16 cellular contexts compared by ENCODE assay signal in the genomic region with DNA sequence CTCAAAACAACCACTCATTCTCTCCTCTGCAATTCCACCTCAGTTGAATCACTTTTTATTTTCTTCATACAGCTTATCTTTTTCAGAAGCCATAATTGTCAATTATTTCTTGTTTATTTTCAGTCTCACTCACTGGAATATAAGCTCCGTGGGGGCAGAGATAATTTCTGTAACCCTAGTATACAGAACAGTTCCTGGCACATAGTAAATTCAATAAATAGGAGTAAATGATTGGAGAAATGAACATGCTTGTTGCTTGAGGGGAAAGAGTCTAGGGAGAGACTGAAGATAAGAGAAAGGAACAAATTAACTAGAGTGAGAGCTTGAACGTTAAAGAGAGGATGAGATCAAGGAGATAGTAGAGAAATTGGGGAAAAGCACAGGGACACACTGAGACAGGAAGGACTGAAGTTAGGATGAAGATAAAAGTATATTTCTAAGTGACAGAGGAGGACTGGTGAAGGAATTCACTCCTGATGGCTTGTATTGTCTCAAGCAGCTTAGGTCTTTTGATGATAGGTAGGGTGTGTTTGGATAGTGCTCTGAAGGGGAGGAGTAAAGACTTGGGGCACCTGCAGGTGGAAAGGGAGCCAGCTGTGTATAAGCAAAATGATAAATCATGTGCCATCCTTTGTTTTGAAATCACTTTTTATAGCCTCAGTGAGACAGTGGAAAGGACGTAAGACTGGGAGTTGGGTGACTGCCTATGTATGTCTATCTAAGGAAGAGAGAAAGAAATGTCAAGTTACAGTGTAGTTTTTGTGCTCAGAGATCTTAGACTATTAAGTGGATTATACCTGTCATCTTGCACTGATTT. TPM values are rescaled to one million over a fixed set of nuclear protein-coding genes. Genes with fewer than 3 reads are reported as not detected.
DNase-seq lines count a peak whose midpoint lies in the region; ATAC-seq, FAIRE-seq and TF ChIP-seq lines count a peak whose summit lies in the region.
"Had no signal": no experiment of that assay in that cellular context is flagged by ENCODE, and none has a peak within 500 bp of the region (broad histone marks: within the 10 kb centered on the region; RNA-seq: fewer than 3 reads in every experiment).

No MANE protein-coding gene starts in this region.

- H3K9ac ChIP-seq in HepG2 (ENCODE audit: insufficient read depth, low read depth, low read length) = peak overlapping the region; percentile 96; the same call in 1 of the 2 replicates
- H3K9ac ChIP-seq in SK-N-MC (ENCODE audit: insufficient read length) = peak overlapping the region; percentile 96
- no peak overlapping the region for H3K9ac ChIP-seq in neuronal stem cell (ENCODE audit: low read depth, low read length, poor library complexity)

- H3K4me3 ChIP-seq in HepG2 (replicated peaks in 1 of 3; ENCODE audit: insufficient read depth in 1 of 3, low read depth in 2 of 3, low read length in 3 of 3) = peak overlapping the region in 1 of 3 experiments; percentile 87; a peak in 2 of 6 replicates
- no peak overlapping the region for H3K4me3 ChIP-seq in right lobe of liver
- H3K4me3 ChIP-seq in SK-N-MC = peak overlapping the region; percentile 96
- H3K4me3 ChIP-seq in neuronal stem cell (ENCODE audit: low read length in 2 of 2) = no peak overlapping the region

- H4K20me1 ChIP-seq in HepG2 (ENCODE audit: insufficient read depth, low read length) = peaks cover 7% of the 10 kb centered on the region; the same call in 1 of the 2 replicates

- no peak overlapping the region for H3K27ac ChIP-seq in HepG2 (ENCODE audit: extremely low read length, insufficient read depth, low read length)
- H3K27ac ChIP-seq in right lobe of liver = no peak overlapping the region
- no peak overlapping the region for H3K27ac ChIP-seq in SK-N-MC
- H3K27ac ChIP-seq in neuronal stem cell (replicated peaks; ENCODE audit: low read length) = no peak overlapping the region
- H3K27ac ChIP-seq: upper lobe of right lung had no signal

- in situ Hi-C loops in HepG2 (cut with HindIII; ENCODE audit: extremely low pct_ligation_motif_present, low pct_unique_long_range_greater_than_20kb) = loop anchor here (10.0 kb wide), 1 partner anchor 342 kb away; the partner anchor contains the start of gene ISCA1

- H2AFZ ChIP-seq in HepG2 (ENCODE audit: low read length) (no peak overlapping the region), neuronal stem cell (ENCODE audit: low read length) (no peak overlapping the region)

- H3K9me3 ChIP-seq in HepG2 (ENCODE audit: low read length) (no peaks in the 10 kb centered on the region), right lobe of liver (no peaks in the 10 kb centered on the region), SK-N-MC (ENCODE audit: low read depth, low read length) (no peaks in the 10 kb centered on the region), neuronal stem cell (replicated peaks in 1 of 2; ENCODE audit: control insufficient read depth in 2 of 2, insufficient read depth in 1 of 2, low read depth in 1 of 2, low read length in 2 of 2) (no peaks in the 10 kb centered on the region)
- H3K9me3 ChIP-seq: ascending aorta, upper lobe of right lung had no signal

- TF ChIP-seq RAD21 in HepG2 (CRISPR knock-in tag; IDR thresholded peaks at IDR 0.05) = no peak

- H3K79me2 ChIP-seq in HepG2 (ENCODE audit: insufficient read depth, low read length) = peaks cover 65% of the 10 kb centered on the region

- H2BK12ac ChIP-seq in neuronal stem cell (ENCODE audit: low read length) = no peak overlapping the region

- BruUV-seq in HepG2 (replicated peaks; lab: Mats Ljungman, UMichigan) = no TSS peak

- intact Hi-C loops in HepG2 (cut with micrococcal nuclease; ENCODE audit: unreplicated experiment) (no loop called here), right lobe of liver (cut with DNase I) (no loop called here)

- H4K8ac ChIP-seq in neuronal stem cell (ENCODE audit: low read depth, low read length) = no peak overlapping the region

- POLR2A ChIA-PET in HepG2 (lab: Yijun Ruan, JAX) = no interaction called here

- ATAC-seq in HepG2 (no peak), right lobe of liver (no peak), GM18520 (IDR thresholded peaks at IDR 0.05; ENCODE audit: unreplicated experiment) (no peak), HG02852 (IDR thresholded peaks at IDR 0.05; ENCODE audit: unreplicated experiment) (no peak)
- ATAC-seq: left lobe of liver, T-cell, upper lobe of right lung had no signal

- H2AK5ac ChIP-seq in neuronal stem cell (ENCODE audit: low read depth, low read length) = no peak overlapping the region

- H3K27me3 ChIP-seq in HepG2 (ENCODE audit: control insufficient read depth in 1 of 2, insufficient read depth in 2 of 2, low read length in 2 of 2) = no peaks in the 10 kb centered on the region; a peak in 1 of 5 replicates
- H3K27me3 ChIP-seq in right lobe of liver = no peaks in the 10 kb centered on the region
- no peaks in the 10 kb centered on the region for H3K27me3 ChIP-seq in neuronal stem cell (ENCODE audit: control insufficient read depth in 3 of 3, insufficient read depth in 3 of 3, low read depth in 1 of 3, low read length in 3 of 3)
- H3K27me3 ChIP-seq: ascending aorta, upper lobe of right lung had no signal

- H3K36me3 ChIP-seq in HepG2 (replicated peaks in 1 of 2; ENCODE audit: control insufficient read depth in 1 of 2, insufficient read depth in 2 of 2, low read length in 2 of 2) (peaks cover 4 to 22% of the 10 kb centered on the region in 2 experiments; a peak in 4 of 5 replicates), right lobe of liver (peaks cover 0 to 20% (median 3%) of the 10 kb centered on the region in 4 donors), SK-N-MC (ENCODE audit: insufficient read depth, low read length) (peaks cover 51% of the 10 kb centered on the region), neuronal stem cell (replicated peaks in 1 of 2; ENCODE audit: control insufficient read depth in 2 of 2, insufficient read depth in 2 of 2, low read length in 2 of 2) (peaks cover 11 to 58% of the 10 kb centered on the region in 2 donors)

- peaks cover 46% of the 10 kb centered on the region for H3K4me1 ChIP-seq in HepG2 (ENCODE audit: insufficient read depth, low read length)
- H3K4me1 ChIP-seq in right lobe of liver = peaks cover 0 to 9% (median 0%) of the 10 kb centered on the region in 4 donors
- peaks cover 0 to 5% of the 10 kb centered on the region in 2 donors for H3K4me1 ChIP-seq in neuronal stem cell (ENCODE audit: control insufficient read depth in 2 of 2, insufficient read depth in 1 of 2, low read depth in 1 of 2, low read length in 2 of 2)

- H2BK120ac ChIP-seq in neuronal stem cell (ENCODE audit: low read depth, low read length) = no peak overlapping the region

- TF ChIP-seq CTCF in HepG2 (CRISPR knock-in tag; IDR thresholded peaks at IDR 0.05) (no peak), right lobe of liver (IDR thresholded peaks at IDR 0.05) (no peak)

- no peak overlapping the region for H3K18ac ChIP-seq in neuronal stem cell (ENCODE audit: low read length)

- H2BK15ac ChIP-seq in neuronal stem cell (ENCODE audit: low read length) = no peak overlapping the region

- no peak overlapping the region for H3K14ac ChIP-seq in neuronal stem cell (ENCODE audit: low read length)

- peaks cover 2% of the 10 kb centered on the region for H3K79me1 ChIP-seq in neuronal stem cell (ENCODE audit: low read depth, low read length)

- CTCF ChIA-PET in HepG2 (lab: Yijun Ruan, JAX; ENCODE audit: low intra/inter-chr PET ratio, low total read pairs) = no interaction called here

- H2BK5ac ChIP-seq in neuronal stem cell (ENCODE audit: low read length) = no peak overlapping the region

- H4K91ac ChIP-seq in neuronal stem cell (ENCODE audit: low read depth, low read length, poor library complexity) = no peak overlapping the region

- no peak for TF ChIP-seq POLR2A in HepG2 (IDR thresholded peaks at IDR 0.05; ENCODE audit: insufficient read depth in 1 of 2, low read depth in 2 of 2, low read length in 2 of 2)
- TF ChIP-seq POLR2A in right lobe of liver (IDR thresholded peaks at IDR 0.05) = no peak

- H3K4ac ChIP-seq in neuronal stem cell (ENCODE audit: low read length) = no peak overlapping the region

- no peak overlapping the region for H3K23ac ChIP-seq in neuronal stem cell (ENCODE audit: low read depth, low read length, poor library complexity)

- DNase-seq in HepG2 (ENCODE audit: low spot score) = no peak
- DNase-seq in right lobe of liver = no peak
- DNase-seq in SK-N-MC (ENCODE audit: low read depth, low spot score) = no peak
- peak; percentile 58 for DNase-seq in left kidney (ENCODE audit: low read depth, low spot score)
- DNase-seq in neuronal stem cell (ENCODE audit: low spot score) = no peak
- no peak for DNase-seq in NCI-H446 treated with DMSO at 0.1 percent for 48 hours (lab: John Stamatoyannopoulos, UW)
- DNase-seq: glutamatergic neuron; HCEC 1CT; NCI-H1436; stimulated activated CD8-positive, alpha-beta memory T cell treated with anti-CD3 and anti-CD28 coated beads, Interleukin-4, amount 100 ng/mL, for 48 hours; T-cell; upper lobe of right lung had no signal

- H3K4me2 ChIP-seq in HepG2 (ENCODE audit: low read depth, low read length) = peak overlapping the region; percentile 89
- no peak overlapping the region for H3K4me2 ChIP-seq in neuronal stem cell (ENCODE audit: insufficient read depth, low read length, poor library complexity, severe bottlenecking)

- whole genome bisulfite sequencing in HepG2 (ENCODE audit: low lambda C conversion rate) = 63% methylated on average over 3 of the region's 3 CpGs
- 48% methylated on average over 3 of the region's 3 CpGs for WGBS in right lobe of liver (ENCODE audit: insufficient coverage, low coverage, low lambda C conversion rate, missing lambda C conversion rate)
- no CpG with 5 or more reads among the region's 3 CpGs for WGBS in neuronal stem cell (ENCODE audit: extremely low coverage in 2 of 2, insufficient read length in 2 of 2, insufficient replicate concordance in 1 of 2), 2 donors

- TF ChIP-seq EP300 in HepG2 (IDR thresholded peaks at IDR 0.05; ENCODE audit: low read depth in 2 of 2, low read length in 2 of 2) (no peak), HepG2 (CRISPR knock-in tag; IDR thresholded peaks at IDR 0.05; ENCODE audit: borderline replicate concordance) (no peak)

- FAIRE-seq in HepG2 (lab: Jason Lieb, UNC) = no peak

RNA-seq across cellular contexts. Expression of gene NAA35, which starts 2.2 kb away (rescaled TPM):
- total RNA-seq in HepG2 (2016; rRNA removed; fragmentation: Illumina TruSeq; extraction: Trizol) = 28.9 and 35.1 TPM in 2 replicates
- total RNA-seq in HepG2 (2016; cell fraction: cytosol; rRNA removed; fragmentation: Illumina TruSeq; extraction: Trizol; ENCODE audit: low read depth) = 9.8 and 10.0 TPM in 2 replicates
- 30.5 and 33.5 TPM in 2 replicates for total RNA-seq in HepG2 (2016; cell fraction: insoluble cytoplasmic fraction; rRNA removed; fragmentation: Illumina TruSeq; extraction: Trizol)
- total RNA-seq in HepG2 (2016; cell fraction: membrane; rRNA removed; fragmentation: Illumina TruSeq; extraction: Trizol) = 12.6 and 14.1 TPM in 2 replicates
- 34.6 and 35.0 TPM in 2 replicates for total RNA-seq in HepG2 (2016; cell fraction: nucleus; rRNA removed; fragmentation: Illumina TruSeq; extraction: Trizol)
- polyA plus RNA-seq in HepG2 (2011; rRNA removed) = 16.2 and 21.6 TPM in 2 replicates
- 8.0 and 11.3 TPM in 2 replicates for polyA plus RNA-seq in HepG2 (2011; cell fraction: cytosol; rRNA removed)
- 10.3 and 12.8 TPM in 2 replicates for polyA plus RNA-seq in HepG2 (2011; cell fraction: nucleus; rRNA removed)
- 16.4 and 18.7 TPM in 2 replicates for polyA plus RNA-seq in HepG2 (2012)
- 2.3 and 2.6 TPM in 2 replicates for polyA plus RNA-seq in HepG2 (2016; cell fraction: cytosol; fragmentation: Illumina TruSeq; extraction: Trizol; ENCODE audit: low read depth)
- 24.3 and 25.8 TPM in 2 replicates for polyA plus RNA-seq in HepG2 (2016; cell fraction: insoluble cytoplasmic fraction; fragmentation: Illumina TruSeq; extraction: Trizol; ENCODE audit: low read depth)
- polyA plus RNA-seq in HepG2 (2016; cell fraction: membrane; fragmentation: Illumina TruSeq; extraction: Trizol; ENCODE audit: low read depth) = 5.0 and 5.9 TPM in 2 replicates
- polyA plus RNA-seq in HepG2 (2016; cell fraction: nucleus; fragmentation: Illumina TruSeq; extraction: Trizol; ENCODE audit: insufficient read depth, low read depth) = 25.5 and 28.5 TPM in 2 replicates
- 11.3 and 28.1 TPM in 2 replicates for polyA minus RNA-seq in HepG2 (2011; rRNA and poly(A)+ RNA removed; ENCODE audit: low replicate concordance)
- polyA minus RNA-seq in HepG2 (2011; cell fraction: cytosol; rRNA and poly(A)+ RNA removed) = 8.7 and 10.2 TPM in 2 replicates
- 34.2 and 35.9 TPM in 2 replicates for polyA minus RNA-seq in HepG2 (2011; cell fraction: nucleus; rRNA and poly(A)+ RNA removed)
- 10 to 100 TPM in 2 of 6 experiments, 1 to 10 TPM in 4; 7.6 to 10.3 (median 8.7) TPM for total RNA-seq in right lobe of liver
- polyA plus RNA-seq in neuronal stem cell (2013, experiment 1 of 2) = 29.1 TPM
- polyA plus RNA-seq in neuronal stem cell (2013, experiment 2 of 2) = 29.0 TPM
